In the genomic region with DNA sequence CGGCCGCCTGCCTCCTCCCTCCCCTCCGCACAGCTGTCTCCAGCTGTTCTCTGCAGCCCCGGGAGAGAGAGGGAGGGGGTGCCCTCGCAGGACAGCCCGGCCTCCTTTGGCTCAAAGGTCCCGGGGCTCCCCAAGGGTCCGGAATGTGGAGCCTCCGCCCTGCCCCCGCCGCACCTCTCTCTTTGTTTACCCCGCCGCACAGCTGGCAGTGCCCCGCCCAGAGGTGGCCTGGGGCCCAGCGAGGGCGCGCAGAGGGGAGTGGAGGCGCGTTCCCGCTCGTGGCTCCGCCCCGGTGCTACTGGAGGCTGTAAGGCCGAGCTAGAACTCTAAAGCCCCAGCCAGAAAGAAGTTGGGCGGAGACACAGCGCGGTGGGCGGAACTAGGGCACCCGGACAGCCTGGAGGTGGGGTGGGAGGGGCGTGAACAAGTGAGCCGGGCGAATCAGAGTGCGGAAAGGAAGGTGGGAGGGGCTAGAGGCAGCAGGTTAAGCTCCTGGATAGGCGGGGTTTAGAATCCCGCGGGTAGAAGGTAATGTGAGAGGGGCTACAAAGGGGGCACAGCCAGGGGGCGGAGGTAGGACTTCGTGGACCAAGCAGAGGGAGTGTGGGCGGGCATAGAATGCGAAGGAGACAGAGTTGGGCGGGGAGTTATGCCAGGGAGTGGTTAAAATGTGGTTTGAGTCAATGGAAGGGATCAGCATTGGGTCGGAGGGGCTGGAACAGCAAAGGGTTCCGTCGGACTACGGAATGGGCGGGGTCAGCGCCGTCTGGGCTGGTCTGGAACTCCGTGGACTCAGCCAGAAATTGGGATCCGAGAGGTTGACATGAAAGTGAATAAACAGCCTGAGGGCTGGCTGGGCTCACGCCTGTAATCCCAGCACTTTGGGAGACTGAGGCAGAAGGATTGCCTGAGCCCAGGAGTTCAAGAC, we compare ENCODE assay signal across 1 cellular context.
TF ChIP-seq lines count a peak whose summit lies in the region.

No MANE protein-coding gene starts in this region.

TF ChIP-seq in K562, 482 proteins besides CTCF, POLR2A, EP300 and RAD21 (continued from another document):
- peak; percentile 91 for TF ChIP-seq SAP30 (IDR thresholded peaks at IDR 0.05; ENCODE audit: borderline replicate concordance, insufficient read depth, low read depth, low read length, poor library complexity, severe bottlenecking)
- TF ChIP-seq RAD51 (IDR thresholded peaks at IDR 0.05; ENCODE audit: borderline replicate concordance, low read depth): peak; percentile 45; the same call in 1 of the 2 replicates
TF ChIP-seq in K562: peak in this region for 108.
